ENCODE assay signal across 12 cellular contexts in genomic region chr6:111788779-111789276, GRCh38.
A peak's percentile ranks its signal among the peaks of the same experiment; 100 is the strongest.
DNase-seq lines count a peak whose midpoint lies in the region; ATAC-seq and TF ChIP-seq lines count a peak whose summit lies in the region.
"Had no signal": no experiment of that assay in that cellular context is flagged by ENCODE, and none has a peak within 500 bp of the region (broad histone marks: within the 10 kb centered on the region; RNA-seq: fewer than 3 reads in every experiment).

No MANE protein-coding gene starts in this region.

- TF ChIP-seq CTCF in endodermal cell (conservative IDR thresholded peaks at IDR 0.05) = no peak
- TF ChIP-seq CTCF in smooth muscle cell (IDR thresholded peaks at IDR 0.05; ENCODE audit: borderline replicate concordance, insufficient read depth, poor library complexity, severe bottlenecking) = no peak
- TF ChIP-seq CTCF in upper lobe of right lung (IDR thresholded peaks at IDR 0.05) = no peak

- no peak overlapping the region for H3K9ac ChIP-seq in endodermal cell (ENCODE audit: extremely low read depth, low read length, poor library complexity, severe bottlenecking)
- no peak overlapping the region for H3K9ac ChIP-seq in smooth muscle cell (ENCODE audit: low read depth)

- H3K27ac ChIP-seq in endodermal cell (ENCODE audit: low read depth, low read length) = peak overlapping the region; percentile 44
- H3K27ac ChIP-seq in smooth muscle cell (ENCODE audit: low read depth) = peak overlapping the region; percentile 63
- no peak overlapping the region for H3K27ac ChIP-seq in upper lobe of right lung

- no peak overlapping the region for H3K4me3 Mint-ChIP-seq in endodermal cell
- H3K4me3 Mint-ChIP-seq: CD8-positive, alpha-beta memory T cell; natural killer cell; T-helper 1 cell treated with Interleukin-12 subunit alpha and Interleukin-12 subunit beta and Interleukin-4 antibody, amounts not matched to agents 30 μg/mL and 1 μg/mL, for 36 hours had no signal

- H3K36me3 ChIP-seq in endodermal cell (ENCODE audit: control insufficient read depth, insufficient read depth, low read length) (no peaks in the 10 kb centered on the region), smooth muscle cell (ENCODE audit: low read depth) (no peaks in the 10 kb centered on the region), upper lobe of right lung (no peaks in the 10 kb centered on the region)

- DNase-seq in M059J (ENCODE audit: low read depth) = peak; percentile 50
- peak; percentile 46 for DNase-seq in NCI-H524 treated with DMSO at 0.1 percent for 48 hours (lab: John Stamatoyannopoulos, UW)
- no peak for DNase-seq in endodermal cell
- DNase-seq in smooth muscle cell (lab: John Stamatoyannopoulos, UW; ENCODE audit: unreplicated experiment) = no peak
- DNase-seq in LoVo (ENCODE audit: low spot score) = no peak
- DNase-seq in stimulated activated CD8-positive, alpha-beta memory T cell treated with anti-CD3 and anti-CD28 coated beads, Interleukin-4, amount 100 ng/mL, for 48 hours = no peak
- DNase-seq in upper lobe of right lung = no peak
- DNase-seq: activated CD4-positive, alpha-beta T cell treated with anti-CD3 and anti-CD28 coated beads, Interleukin-2, amount 50 U/mL, for 4 hours; CD8-positive, alpha-beta memory T cell; natural killer cell; NCI-H2107 had no signal

- H3K79me2 ChIP-seq in smooth muscle cell (ENCODE audit: low read depth) = peaks cover 67% of the 10 kb centered on the region

- H4K20me1 ChIP-seq in smooth muscle cell (ENCODE audit: low read depth) = peaks cover 43% of the 10 kb centered on the region

- no peak for ATAC-seq in upper lobe of right lung
- ATAC-seq: natural killer cell had no signal

- H3K27ac Mint-ChIP-seq in endodermal cell = no peak overlapping the region
- H3K27ac Mint-ChIP-seq: CD8-positive, alpha-beta memory T cell; natural killer cell; T-helper 1 cell treated with Interleukin-12 subunit alpha and Interleukin-12 subunit beta and Interleukin-4 antibody, amounts not matched to agents 30 μg/mL and 1 μg/mL, for 36 hours had no signal

- H3K36me3 Mint-ChIP-seq in endodermal cell (ENCODE audit: low read depth) = peaks cover 2% of the 10 kb centered on the region
- H3K36me3 Mint-ChIP-seq: natural killer cell had no signal

- H3K9me3 Mint-ChIP-seq in endodermal cell = no peaks in the 10 kb centered on the region
- H3K9me3 Mint-ChIP-seq: natural killer cell; T-helper 1 cell treated with Interleukin-12 subunit alpha and Interleukin-12 subunit beta and Interleukin-4 antibody, amounts not matched to agents 30 μg/mL and 1 μg/mL, for 36 hours had no signal

- H3F3A ChIP-seq in smooth muscle cell (ENCODE audit: low read depth) = peaks cover 8% of the 10 kb centered on the region

- H3K4me2 ChIP-seq in smooth muscle cell = peak overlapping the region; percentile 74

- H3K4me1 ChIP-seq in endodermal cell (ENCODE audit: control insufficient read depth, insufficient read depth, low read length) (peaks cover 6% of the 10 kb centered on the region), smooth muscle cell (ENCODE audit: low read depth) (peaks cover 21% of the 10 kb centered on the region), upper lobe of right lung (peaks cover 20% of the 10 kb centered on the region)

- H3K9me3 ChIP-seq in endodermal cell (ENCODE audit: control insufficient read depth, low read length) = no peaks in the 10 kb centered on the region
- no peaks in the 10 kb centered on the region for H3K9me3 ChIP-seq in smooth muscle cell (replicated peaks; ENCODE audit: low read depth)
- no peaks in the 10 kb centered on the region for H3K9me3 ChIP-seq in upper lobe of right lung

- H3K4me1 Mint-ChIP-seq in endodermal cell = peaks cover 14% of the 10 kb centered on the region

- H3K4me3 ChIP-seq in endodermal cell (ENCODE audit: low read length) (no peak overlapping the region), smooth muscle cell (no peak overlapping the region), upper lobe of right lung (no peak overlapping the region)

- H3K27me3 ChIP-seq in endodermal cell (ENCODE audit: control insufficient read depth, insufficient read depth, low read length, poor library complexity, severe bottlenecking) (no peaks in the 10 kb centered on the region), smooth muscle cell (ENCODE audit: low read depth) (no peaks in the 10 kb centered on the region), upper lobe of right lung (no peaks in the 10 kb centered on the region)

- H2AFZ ChIP-seq in smooth muscle cell (ENCODE audit: low read depth) = no peak overlapping the region

- intact Hi-C loops in upper lobe of right lung (cut with DNase I) = no loop called here

- no peaks in the 10 kb centered on the region for H3K27me3 Mint-ChIP-seq in endodermal cell (ENCODE audit: insufficient read depth)
- H3K27me3 Mint-ChIP-seq: CD8-positive, alpha-beta memory T cell had no signal

Comparison
In these comparisons a context has a peak if more than half of its experiments do, and no peak if none do; other contexts are left out.
1. DNase-seq: peak in M059J (single experiment) and NCI-H524 treated with DMSO at 0.1 percent for 48 hours (single experiment); none in endodermal cell (single experiment), smooth muscle cell (single experiment), LoVo (single experiment), stimulated activated CD8-positive, alpha-beta memory T cell treated with anti-CD3 and anti-CD28 coated beads, Interleukin-4, amount 100 ng/mL, for 48 hours (single experiment) and upper lobe of right lung (single experiment).